Comparison of ENCODE assay signal across 1 cellular context in genomic region chr14:22898302-22898894, GRCh38.
TF ChIP-seq lines count a peak whose summit lies in the region.

No MANE protein-coding gene starts in this region.

TF ChIP-seq in A549, 52 proteins besides CTCF, POLR2A, EP300 and RAD21:
- TF ChIP-seq E2F6 (IDR thresholded peaks at IDR 0.05; ENCODE audit: borderline replicate concordance, low read depth) (no peak), JUNB (IDR thresholded peaks at IDR 0.05) (no peak), ATOH8 (CRISPR knock-in tag; IDR thresholded peaks at IDR 0.05; ENCODE audit: low read depth) (no peak), MAX (IDR thresholded peaks at IDR 0.05) (no peak), CHD4 (IDR thresholded peaks at IDR 0.05; ENCODE audit: borderline replicate concordance) (no peak), HMGXB4 (CRISPR knock-in tag; IDR thresholded peaks at IDR 0.05; ENCODE audit: borderline replicate concordance) (no peak), EHMT2 (IDR thresholded peaks at IDR 0.05; ENCODE audit: low read depth) (no peak)
TF ChIP-seq in A549: peak in this region for 0.
